ENCODE assay signal across 20 cellular contexts in genomic region chr4:3700223-3700622, GRCh38.
"Had no signal": no experiment of that assay in that cellular context is flagged by ENCODE, and none has a peak within 500 bp of the region (broad histone marks: within the 10 kb centered on the region; RNA-seq: fewer than 3 reads in every experiment).

No MANE protein-coding gene starts in this region.

- DNase-seq: effector memory CD8-positive, alpha-beta T cell; gastrocnemius medialis; immature natural killer cell; left cardiac atrium; mammary epithelial cell; naive thymus-derived CD4-positive, alpha-beta T cell; nephron progenitor cell; small intestine; stimulated activated CD4-positive, alpha-beta T cell treated with anti-CD3 and anti-CD28 coated beads, Interleukin-4, amount 100 ng/mL, for 1 hour; stimulated activated CD8-positive, alpha-beta memory T cell treated with anti-CD3 and anti-CD28 coated beads, Interleukin-4, amount 100 ng/mL, for 48 hours; stimulated activated naive CD8-positive, alpha-beta T cell treated with anti-CD3 and anti-CD28 coated beads, Interleukin-15, Interleukin-2, amounts not matched to agents 100 U/mL and 50 U/mL, for 24 hours; testis had no signal

- H3K9me3 ChIP-seq: gastrocnemius medialis, neutrophil, testis had no signal

- H3K27ac ChIP-seq: epithelial cell of prostate, esophagus muscularis mucosa, gastrocnemius medialis, neutrophil, testis, tibial nerve had no signal

- H3K4me1 ChIP-seq: esophagus muscularis mucosa, gastrocnemius medialis, testis, tibial nerve had no signal

- H3K4me3 ChIP-seq: esophagus muscularis mucosa, gastrocnemius medialis, testis, tibial nerve had no signal

- ATAC-seq: effector memory CD8-positive, alpha-beta T cell; gastrocnemius medialis; left cardiac atrium; left ventricle myocardium superior; naive thymus-derived CD4-positive, alpha-beta T cell; stimulated activated effector memory CD8-positive, alpha-beta T cell treated with anti-CD3 and anti-CD28 coated beads, Interleukin-12 subunit alpha, Interleukin-12 subunit beta, amount 100 ng/mL, for 72 hours; stimulated activated naive CD8-positive, alpha-beta T cell treated with anti-CD3 and anti-CD28 coated beads, Interleukin-15, Interleukin-2, amounts not matched to agents 100 U/mL and 50 U/mL, for 24 hours had no signal

- H3K36me3 ChIP-seq: esophagus muscularis mucosa, gastrocnemius medialis, neutrophil, tibial nerve had no signal

- H3K27me3 ChIP-seq: testis had no signal

- FAIRE-seq: colon, keratinocyte, small intestine had no signal
